Comparison of ENCODE assay signal across 1 cellular context in the genomic region with DNA sequence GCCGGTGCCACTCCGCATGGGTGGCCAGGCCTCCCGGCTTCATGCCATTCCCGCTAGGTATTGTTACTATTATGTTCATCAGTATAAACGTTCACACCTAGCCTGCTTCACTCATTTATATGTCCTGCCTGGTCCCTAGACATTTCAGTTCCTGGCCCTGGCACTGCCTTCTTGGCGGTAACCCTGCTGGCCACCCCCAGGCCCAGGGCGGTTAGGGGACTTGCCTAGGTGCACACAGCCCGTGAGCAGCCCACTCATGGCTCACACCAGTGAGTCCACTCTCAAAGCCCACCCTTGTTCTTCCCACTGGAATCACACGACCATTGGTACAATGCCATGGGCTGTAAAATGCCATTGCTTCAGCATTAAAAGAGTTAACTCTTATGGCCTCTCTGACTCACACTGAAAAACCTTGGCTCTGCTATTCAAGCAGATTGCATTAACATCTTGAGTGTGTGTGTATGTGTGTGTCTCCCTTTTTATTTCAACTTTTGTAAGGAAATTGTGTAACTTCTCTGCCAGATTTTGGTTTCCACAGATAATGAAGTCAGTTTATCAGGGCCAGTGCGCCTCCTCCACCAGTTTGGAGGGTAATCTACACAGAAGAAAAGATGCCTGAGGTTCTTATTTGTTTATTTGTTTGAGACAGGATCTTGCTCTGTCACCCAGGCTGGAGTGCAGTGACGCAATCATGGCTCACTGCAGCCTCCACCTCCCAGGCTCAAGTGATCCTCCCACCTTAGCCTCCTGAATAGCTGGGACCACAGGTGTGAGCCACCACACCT.
TF ChIP-seq lines count a peak whose summit lies in the region.

No MANE protein-coding gene starts in this region.

TF ChIP-seq in HepG2, 621 proteins besides CTCF, POLR2A, EP300 and RAD21 (continued from another document):
- TF ChIP-seq, protein P1, sequence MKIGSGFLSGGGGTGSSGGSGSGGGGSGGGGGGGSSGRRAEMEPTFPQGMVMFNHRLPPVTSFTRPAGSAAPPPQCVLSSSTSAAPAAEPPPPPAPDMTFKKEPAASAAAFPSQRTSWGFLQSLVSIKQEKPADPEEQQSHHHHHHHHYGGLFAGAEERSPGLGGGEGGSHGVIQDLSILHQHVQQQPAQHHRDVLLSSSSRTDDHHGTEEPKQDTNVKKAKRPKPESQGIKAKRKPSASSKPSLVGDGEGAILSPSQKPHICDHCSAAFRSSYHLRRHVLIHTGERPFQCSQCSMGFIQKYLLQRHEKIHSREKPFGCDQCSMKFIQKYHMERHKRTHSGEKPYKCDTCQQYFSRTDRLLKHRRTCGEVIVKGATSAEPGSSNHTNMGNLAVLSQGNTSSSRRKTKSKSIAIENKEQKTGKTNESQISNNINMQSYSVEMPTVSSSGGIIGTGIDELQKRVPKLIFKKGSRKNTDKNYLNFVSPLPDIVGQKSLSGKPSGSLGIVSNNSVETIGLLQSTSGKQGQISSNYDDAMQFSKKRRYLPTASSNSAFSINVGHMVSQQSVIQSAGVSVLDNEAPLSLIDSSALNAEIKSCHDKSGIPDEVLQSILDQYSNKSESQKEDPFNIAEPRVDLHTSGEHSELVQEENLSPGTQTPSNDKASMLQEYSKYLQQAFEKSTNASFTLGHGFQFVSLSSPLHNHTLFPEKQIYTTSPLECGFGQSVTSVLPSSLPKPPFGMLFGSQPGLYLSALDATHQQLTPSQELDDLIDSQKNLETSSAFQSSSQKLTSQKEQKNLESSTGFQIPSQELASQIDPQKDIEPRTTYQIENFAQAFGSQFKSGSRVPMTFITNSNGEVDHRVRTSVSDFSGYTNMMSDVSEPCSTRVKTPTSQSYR (CRISPR knock-in tag; IDR thresholded peaks at IDR 0.05; ENCODE audit: borderline replicate concordance), result no peak
- no peak for TF ChIP-seq NFIC (IDR thresholded peaks at IDR 0.05; ENCODE audit: low read length)
